Comparison of ENCODE assay signal across 10 cellular contexts in the genomic region with DNA sequence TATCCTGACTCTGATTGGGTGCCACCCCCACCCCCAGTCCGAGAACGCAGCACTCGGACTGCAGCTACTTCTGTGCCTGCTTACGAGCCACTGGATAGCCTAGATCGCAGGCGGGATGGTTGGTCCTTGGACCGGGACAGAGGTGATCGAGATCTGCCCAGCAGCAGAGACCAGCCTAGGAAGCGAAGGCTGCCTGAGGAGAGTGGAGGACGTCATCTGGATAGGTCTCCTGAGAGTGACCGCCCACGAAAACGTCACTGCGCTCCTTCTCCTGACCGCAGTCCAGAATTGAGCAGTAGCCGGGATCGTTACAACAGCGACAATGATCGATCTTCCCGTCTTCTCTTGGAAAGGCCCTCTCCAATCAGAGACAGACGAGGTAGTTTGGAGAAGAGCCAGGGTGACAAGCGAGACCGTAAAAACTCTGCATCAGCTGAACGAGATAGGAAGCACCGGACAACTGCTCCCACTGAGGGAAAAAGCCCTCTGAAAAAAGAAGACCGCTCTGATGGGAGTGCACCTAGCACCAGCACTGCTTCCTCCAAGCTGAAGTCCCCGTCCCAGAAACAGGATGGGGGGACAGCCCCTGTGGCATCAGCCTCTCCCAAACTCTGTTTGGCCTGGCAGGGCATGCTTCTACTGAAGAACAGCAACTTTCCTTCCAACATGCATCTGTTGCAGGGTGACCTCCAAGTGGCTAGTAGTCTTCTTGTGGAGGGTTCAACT. TPM values are rescaled to one million over a fixed set of nuclear protein-coding genes. Genes with fewer than 3 reads are reported as not detected.
DNase-seq lines count a peak whose midpoint lies in the region; ATAC-seq and TF ChIP-seq lines count a peak whose summit lies in the region.
"Had no signal": no experiment of that assay in that cellular context is flagged by ENCODE, and none has a peak within 500 bp of the region (broad histone marks: within the 10 kb centered on the region; RNA-seq: fewer than 3 reads in every experiment).

No MANE protein-coding gene starts in this region.

- peak overlapping the region; percentile 43 to 63 for H3K27ac Mint-ChIP-seq in natural killer cell treated with Interleukin-12 subunit alpha and Interleukin-12 subunit beta and Interleukin-15 and Interleukin-18, amount 100 ng/mL, for 72 hours

- peak overlapping the region; percentile 74; the same call in 1 of the 2 replicates for H3K4me2 ChIP-seq in KMS-11

- H3K27me3 Mint-ChIP-seq in natural killer cell treated with Interleukin-12 subunit alpha and Interleukin-12 subunit beta and Interleukin-15 and Interleukin-18, amount 100 ng/mL, for 72 hours, result no peaks in the 10 kb centered on the region

- ATAC-seq in natural killer cell treated with Interleukin-12 subunit alpha and Interleukin-12 subunit beta and Interleukin-15 and Interleukin-18, amount 100 ng/mL, for 72 hours, result no peak
- no peak for ATAC-seq in GM18517 (IDR thresholded peaks at IDR 0.05; ENCODE audit: unreplicated experiment)

- H3K27ac ChIP-seq in KMS-11, result no peak overlapping the region

- H3K9ac ChIP-seq in KMS-11, result no peak overlapping the region

- peaks cover 35% of the 10 kb centered on the region for H3K36me3 Mint-ChIP-seq in natural killer cell treated with Interleukin-12 subunit alpha and Interleukin-12 subunit beta and Interleukin-15 and Interleukin-18, amount 100 ng/mL, for 72 hours

- no peaks in the 10 kb centered on the region for H3K36me3 ChIP-seq in KMS-11 (ENCODE audit: insufficient read depth)

- peaks cover 56% of the 10 kb centered on the region for H3K4me1 ChIP-seq in KMS-11 (ENCODE audit: low read depth, poor library complexity, severe bottlenecking)

- H3K4me3 ChIP-seq in KMS-11 (IDR thresholded peaks at IDR 0.05; ENCODE audit: insufficient read depth, low read depth, low read length) (no peak overlapping the region), cardiac fibroblast (replicated peaks in 1 of 2; ENCODE audit: low read depth in 2 of 2, low read length in 2 of 2) (peak overlapping the region; percentile 4 to 32)

- no peak overlapping the region for H3K4me3 Mint-ChIP-seq in natural killer cell treated with Interleukin-12 subunit alpha and Interleukin-12 subunit beta and Interleukin-15 and Interleukin-18, amount 100 ng/mL, for 72 hours

- no peak overlapping the region for H2AFZ ChIP-seq in KMS-11 (ENCODE audit: low read depth)

- H3K27me3 ChIP-seq in KMS-11 (ENCODE audit: insufficient read depth, low read depth), result no peaks in the 10 kb centered on the region

- H4K20me1 ChIP-seq in KMS-11 (ENCODE audit: insufficient read depth), result peaks cover 8% of the 10 kb centered on the region

- peaks cover 55 to 73% of the 10 kb centered on the region in 2 donors for H3K4me1 Mint-ChIP-seq in natural killer cell treated with Interleukin-12 subunit alpha and Interleukin-12 subunit beta and Interleukin-15 and Interleukin-18, amount 100 ng/mL, for 72 hours (ENCODE audit: low read depth in 2 of 2)

- peaks cover 64% of the 10 kb centered on the region for H3K79me2 ChIP-seq in KMS-11 (ENCODE audit: insufficient read depth, low read depth)

- no peaks in the 10 kb centered on the region for H3K9me3 Mint-ChIP-seq in natural killer cell treated with Interleukin-12 subunit alpha and Interleukin-12 subunit beta and Interleukin-15 and Interleukin-18, amount 100 ng/mL, for 72 hours

- TF ChIP-seq CTCF in KMS-11 (conservative IDR thresholded peaks at IDR 0.05; ENCODE audit: low read depth, low read length), result no peak
- no peak for TF ChIP-seq CTCF in cardiac fibroblast (IDR thresholded peaks at IDR 0.05; ENCODE audit: low read depth, low read length)

- peak; percentile 71 for DNase-seq in ELF-1 (ENCODE audit: low read depth, low spot score)
- no peak for DNase-seq in cardiac fibroblast (ENCODE audit: low read depth in 2 of 2)
- DNase-seq in natural killer cell treated with Interleukin-12 subunit alpha and Interleukin-12 subunit beta and Interleukin-15 and Interleukin-18, amount 100 ng/mL, for 72 hours (ENCODE audit: low spot score), result no peak
- no peak for DNase-seq in NCI-H1417 treated with DMSO at 0.1 percent for 48 hours (lab: John Stamatoyannopoulos, UW)
- DNase-seq in NCI-H1092 (lab: John Stamatoyannopoulos, UW), result no peak
- DNase-seq in NCI-H2029 (lab: John Stamatoyannopoulos, UW), result no peak
- DNase-seq: effector memory CD4-positive, alpha-beta T cell; NCI-H774 had no signal

RNA-seq across cellular contexts. Expression of gene RBM15, which starts 2.1 kb away (rescaled TPM):
- 10 to 100 TPM; 60.2 to 97.9 TPM for total RNA-seq in natural killer cell treated with Interleukin-12 subunit alpha and Interleukin-12 subunit beta and Interleukin-15 and Interleukin-18, amount 100 ng/mL, for 72 hours

RNA-seq across cellular contexts. Expression of gene SLC16A4, which starts 49.5 kb away (rescaled TPM):
- under 1 TPM in 1 of 2 donors, not detected in 1; 0.48 TPM for total RNA-seq in natural killer cell treated with Interleukin-12 subunit alpha and Interleukin-12 subunit beta and Interleukin-15 and Interleukin-18, amount 100 ng/mL, for 72 hours
